24 cellular contexts compared by ENCODE assay signal in genomic region chr12:71400481-71400880, GRCh38. TPM values are rescaled to one million over a fixed set of nuclear protein-coding genes. Genes with fewer than 3 reads are reported as not detected.
"Had no signal": no experiment of that assay in that cellular context is flagged by ENCODE, and none has a peak within 500 bp of the region (broad histone marks: within the 10 kb centered on the region; RNA-seq: fewer than 3 reads in every experiment).

No MANE protein-coding gene starts in this region.

- H3K9me3 Mint-ChIP-seq: neural crest cell; T-helper 2 cell treated with Interferon-gamma antibody and Interleukin-4, amounts not matched to agents 5 μg/mL and 100 μg/mL, for 36 hours had no signal

- H3K36me3 Mint-ChIP-seq: memory B cell had no signal

- H3K27ac ChIP-seq: esophagus squamous epithelium, hepatocyte, right atrium auricular region, tibial nerve had no signal

- H2AFZ ChIP-seq: hepatocyte had no signal

- H3K27ac Mint-ChIP-seq: activated naive CD4-positive, alpha-beta T cell treated with anti-CD3 and anti-CD28 coated beads, Interleukin-2, amount 50 U/mL, for 24 hours; memory B cell; progenitor cell of endocrine pancreas; stimulated activated naive CD8-positive, alpha-beta T cell treated with anti-CD3 and anti-CD28 coated beads, Interleukin-15, Interleukin-2, amounts not matched to agents 100 ng/mL and 50 ng/mL, for 24 hours; T-helper 2 cell treated with Interferon-gamma antibody and Interleukin-4, amounts not matched to agents 5 μg/mL and 100 μg/mL, for 36 hours had no signal

- FAIRE-seq: astrocyte, bronchial epithelial cell, TTC549, urothelium cell line had no signal

- H3K79me2 ChIP-seq: hepatocyte had no signal

- H3K9me3 ChIP-seq: esophagus squamous epithelium had no signal

- H3K27me3 ChIP-seq: esophagus squamous epithelium, hepatocyte, right atrium auricular region, tibial nerve had no signal

- H3K36me3 ChIP-seq: esophagus squamous epithelium, right atrium auricular region, tibial nerve had no signal

- H3K4me1 Mint-ChIP-seq: activated naive CD4-positive, alpha-beta T cell treated with anti-CD3 and anti-CD28 coated beads, Interleukin-2, amount 50 U/mL, for 24 hours; memory B cell; neural crest cell had no signal

- H3K27me3 Mint-ChIP-seq: progenitor cell of endocrine pancreas had no signal

- H3K4me1 ChIP-seq: esophagus squamous epithelium, right atrium auricular region, tibial nerve had no signal

- H3K4me3 ChIP-seq: esophagus squamous epithelium, hepatocyte, right atrium auricular region, tibial nerve had no signal

- DNase-seq: activated CD8-positive, alpha-beta memory T cell treated with anti-CD3 and anti-CD28 coated beads for 24 hours; activated CD8-positive, alpha-beta memory T cell treated with anti-CD3 and anti-CD28 coated beads, Interleukin-2, amount 50 U/mL, for 48 hours; activated gamma-delta T cell; activated T-cell treated with anti-CD3 and anti-CD28 coated beads, Interleukin-2, amount 50 U/mL, for 48 hours; cerebellar nuclear complex; effector CD8-positive, alpha-beta T cell; esophagus squamous epithelium; stimulated activated CD4-positive, alpha-beta T cell treated with anti-CD3 and anti-CD28 coated beads, Interleukin-12 subunit alpha, Interleukin-12 subunit beta, amount 100 ng/mL, for 4 hours; stimulated activated CD4-positive, alpha-beta T cell treated with anti-CD3 and anti-CD28 coated beads, Interleukin-2, amount 100 ng/mL, for 24 hours had no signal

- H3K4me2 ChIP-seq: hepatocyte had no signal

- H3K4me3 Mint-ChIP-seq: activated naive CD4-positive, alpha-beta T cell treated with anti-CD3 and anti-CD28 coated beads, Interleukin-2, amount 50 U/mL, for 24 hours; memory B cell; neural crest cell; stimulated activated naive CD8-positive, alpha-beta T cell treated with anti-CD3 and anti-CD28 coated beads, Interleukin-15, Interleukin-2, amounts not matched to agents 100 ng/mL and 50 ng/mL, for 24 hours; T-helper 2 cell treated with Interferon-gamma antibody and Interleukin-4, amounts not matched to agents 5 μg/mL and 100 μg/mL, for 36 hours had no signal

RNA-seq across cellular contexts. Expression of gene LGR5, which starts 39.1 kb away (rescaled TPM):
- total RNA-seq: bronchial epithelial cell, glomerular endothelial cell, mononuclear cell had no signal
